12 cellular contexts compared by ENCODE assay signal in genomic region chr6:125444234-125444949, GRCh38.
DNase-seq lines count a peak whose midpoint lies in the region; ATAC-seq and TF ChIP-seq lines count a peak whose summit lies in the region.
"Had no signal": no experiment of that assay in that cellular context is flagged by ENCODE, and none has a peak within 500 bp of the region (broad histone marks: within the 10 kb centered on the region; RNA-seq: fewer than 3 reads in every experiment).

No MANE protein-coding gene starts in this region.

- H3K9me3 Mint-ChIP-seq in stimulated activated effector memory CD8-positive, alpha-beta T cell treated with anti-CD3 and anti-CD28 coated beads, Interleukin-12 subunit alpha, Interleukin-12 subunit beta, amount 100 ng/mL, for 72 hours = no peaks in the 10 kb centered on the region
- H3K9me3 Mint-ChIP-seq in stimulated activated naive B cell treated with anti-CD40 and anti-IgM and Interleukin-4, amounts not matched to agents 10 μg/mL and 1 μg/mL and 100 μg/mL, for 72 hours = peaks cover 0 to 1% of the 10 kb centered on the region in 2 donors

- no peaks in the 10 kb centered on the region for H3K36me3 Mint-ChIP-seq in stimulated activated effector memory CD8-positive, alpha-beta T cell treated with anti-CD3 and anti-CD28 coated beads, Interleukin-12 subunit alpha, Interleukin-12 subunit beta, amount 100 ng/mL, for 72 hours
- H3K36me3 Mint-ChIP-seq in stimulated activated naive B cell treated with anti-CD40 and anti-IgM and Interleukin-4, amounts not matched to agents 10 μg/mL and 1 μg/mL and 100 μg/mL, for 72 hours = no peaks in the 10 kb centered on the region

- H3K4me3 Mint-ChIP-seq in stimulated activated effector memory CD8-positive, alpha-beta T cell treated with anti-CD3 and anti-CD28 coated beads, Interleukin-12 subunit alpha, Interleukin-12 subunit beta, amount 100 ng/mL, for 72 hours = no peak overlapping the region
- no peak overlapping the region for H3K4me3 Mint-ChIP-seq in stimulated activated naive B cell treated with anti-CD40 and anti-IgM and Interleukin-4, amounts not matched to agents 10 μg/mL and 1 μg/mL and 100 μg/mL, for 72 hours

- in situ Hi-C loops in G401 (cut with HindIII; ENCODE audit: low sequenced_read_pairs) = no loop called here
- in situ Hi-C loops in astrocyte of the spinal cord (cut with HindIII; ENCODE audit: low sequenced_read_pairs) = no loop called here

- no peaks in the 10 kb centered on the region for H3K36me3 ChIP-seq in right atrium auricular region
- H3K36me3 ChIP-seq in psoas muscle (ENCODE audit: insufficient read depth in 1 of 2, low read depth in 1 of 2) = no peaks in the 10 kb centered on the region

- H3K9me3 ChIP-seq in right atrium auricular region (no peaks in the 10 kb centered on the region), psoas muscle (peaks cover 4% of the 10 kb centered on the region)

- H3K27me3 ChIP-seq in right atrium auricular region = no peaks in the 10 kb centered on the region
- H3K27me3 ChIP-seq in psoas muscle (ENCODE audit: insufficient read depth in 3 of 3, low read length in 2 of 3) = no peaks in the 10 kb centered on the region

- DNase-seq in G401 (ENCODE audit: low spot score) (peak; percentile 5), astrocyte of the spinal cord (ENCODE audit: low read depth, low spot score) (peak; percentile 40), right atrium auricular region (ENCODE audit: low spot score) (peak; percentile 63), psoas muscle (peak; percentile 25 to 69), NCI-H1048 (lab: John Stamatoyannopoulos, UW) (no peak)
- no peak for DNase-seq in activated CD4-positive, alpha-beta T cell treated with anti-CD3 and anti-CD28 coated beads, Interleukin-2, amount 50 U/mL, for 48 hours
- DNase-seq in stimulated activated effector memory CD8-positive, alpha-beta T cell treated with anti-CD3 and anti-CD28 coated beads, Interleukin-12 subunit alpha, Interleukin-12 subunit beta, amount 100 ng/mL, for 72 hours (ENCODE audit: low spot score in 2 of 2) = no peak
- no peak for DNase-seq in stimulated activated naive B cell treated with anti-CD40 and anti-IgM and Interleukin-4, amounts not matched to agents 10 μg/mL and 1 μg/mL and 100 μg/mL, for 72 hours
- DNase-seq: activated CD4-positive, CD25-positive, alpha-beta regulatory T cell; activated T-cell treated with anti-CD3 and anti-CD28 coated beads, Interleukin-2, amount 50 U/mL, for 48 hours; DMS79 treated with DMSO at 0.1 percent for 48 hours; kidney glomerular epithelial cell had no signal

- H3K4me3 ChIP-seq in astrocyte of the spinal cord (ENCODE audit: low read depth, low read length) (no peak overlapping the region), right atrium auricular region (no peak overlapping the region), psoas muscle (no peak overlapping the region)

- TF ChIP-seq CTCF in astrocyte of the spinal cord (IDR thresholded peaks at IDR 0.05; ENCODE audit: low read depth, low read length) (no peak), right atrium auricular region (IDR thresholded peaks at IDR 0.05) (no peak), psoas muscle (IDR thresholded peaks at IDR 0.05) (no peak)

- ATAC-seq in psoas muscle = no peak
- ATAC-seq in stimulated activated effector memory CD8-positive, alpha-beta T cell treated with anti-CD3 and anti-CD28 coated beads, Interleukin-12 subunit alpha, Interleukin-12 subunit beta, amount 100 ng/mL, for 72 hours = no peak
- ATAC-seq in stimulated activated naive B cell treated with anti-CD40 and anti-IgM and Interleukin-4, amounts not matched to agents 10 μg/mL and 1 μg/mL and 100 μg/mL, for 72 hours (replicated peaks) = no peak

- H3K27ac ChIP-seq in right atrium auricular region = peak overlapping the region; percentile 23 to 53
- H3K27ac ChIP-seq in psoas muscle = peak overlapping the region; percentile 54

- intact Hi-C loops in psoas muscle (cut with DNase I) = no loop called here

- WGBS in psoas muscle, 3 donors = 27 to 44% (median 33%) methylated on average over 15 of the region's 15 CpGs

- peaks cover 0 to 4% of the 10 kb centered on the region in 2 donors for H3K27me3 Mint-ChIP-seq in stimulated activated naive B cell treated with anti-CD40 and anti-IgM and Interleukin-4, amounts not matched to agents 10 μg/mL and 1 μg/mL and 100 μg/mL, for 72 hours

- H3K4me1 Mint-ChIP-seq in stimulated activated effector memory CD8-positive, alpha-beta T cell treated with anti-CD3 and anti-CD28 coated beads, Interleukin-12 subunit alpha, Interleukin-12 subunit beta, amount 100 ng/mL, for 72 hours = no peaks in the 10 kb centered on the region
- H3K4me1 Mint-ChIP-seq in stimulated activated naive B cell treated with anti-CD40 and anti-IgM and Interleukin-4, amounts not matched to agents 10 μg/mL and 1 μg/mL and 100 μg/mL, for 72 hours = no peaks in the 10 kb centered on the region

- peaks cover 0 to 7% of the 10 kb centered on the region in 2 donors for H3K4me1 ChIP-seq in right atrium auricular region
- no peaks in the 10 kb centered on the region for H3K4me1 ChIP-seq in psoas muscle

- no peak overlapping the region for H3K27ac Mint-ChIP-seq in stimulated activated effector memory CD8-positive, alpha-beta T cell treated with anti-CD3 and anti-CD28 coated beads, Interleukin-12 subunit alpha, Interleukin-12 subunit beta, amount 100 ng/mL, for 72 hours
- H3K27ac Mint-ChIP-seq in stimulated activated naive B cell treated with anti-CD40 and anti-IgM and Interleukin-4, amounts not matched to agents 10 μg/mL and 1 μg/mL and 100 μg/mL, for 72 hours = no peak overlapping the region

Comparison
In these comparisons a context has a peak if more than half of its experiments do, and no peak if none do; other contexts are left out.
1. DNase-seq: peak in G401 (single experiment), astrocyte of the spinal cord (single experiment), right atrium auricular region (single experiment) and psoas muscle (2 of 2); none in activated CD4-positive, alpha-beta T cell treated with anti-CD3 and anti-CD28 coated beads, Interleukin-2, amount 50 U/mL, for 48 hours (0 of 2), stimulated activated effector memory CD8-positive, alpha-beta T cell treated with anti-CD3 and anti-CD28 coated beads, Interleukin-12 subunit alpha, Interleukin-12 subunit beta, amount 100 ng/mL, for 72 hours (0 of 2), stimulated activated naive B cell treated with anti-CD40 and anti-IgM and Interleukin-4, amounts not matched to agents 10 μg/mL and 1 μg/mL and 100 μg/mL, for 72 hours (single experiment) and NCI-H1048 (single experiment).